22 cellular contexts compared by ENCODE assay signal in genomic region chr10:8221481-8221880, GRCh38.
"Had no signal": no experiment of that assay in that cellular context is flagged by ENCODE, and none has a peak within 500 bp of the region (broad histone marks: within the 10 kb centered on the region; RNA-seq: fewer than 3 reads in every experiment).

No MANE protein-coding gene starts in this region.

- H3K27me3 ChIP-seq: breast epithelium, gastrocnemius medialis, left lung, neutrophil, vagina had no signal

- H3K36me3 ChIP-seq: breast epithelium, gastrocnemius medialis, left lung, neutrophil, thoracic aorta, vagina had no signal

- H3K4me1 ChIP-seq: breast epithelium, gastrocnemius medialis, left lung had no signal

- H3K4me3 ChIP-seq: breast epithelium, dorsolateral prefrontal cortex, left lung, thoracic aorta, vagina had no signal

- H3K9me3 ChIP-seq: breast epithelium, gastrocnemius medialis, neutrophil, thoracic aorta, vagina had no signal

- DNase-seq: activated CD4-positive, alpha-beta T cell treated with anti-CD3 and anti-CD28 coated beads for 4 hours; activated CD4-positive, alpha-beta T cell treated with anti-CD3 and anti-CD28 coated beads, Interleukin-2, amount 50 U/mL, for 4 hours; activated naive CD4-positive, alpha-beta T cell; activated T-cell treated with anti-CD3 and anti-CD28 coated beads for 4 hours; activated T-cell treated with anti-CD3 and anti-CD28 coated beads, Interleukin-2, amount 50 U/mL, for 72 hours; dorsolateral prefrontal cortex; effector memory CD4-positive, alpha-beta T cell; erythroblast; gastrocnemius medialis; hypothalamus; immature natural killer cell; kidney; left lung; mammary epithelial cell; naive B cell; nephron progenitor cell; stimulated activated naive CD4-positive, alpha-beta T cell had no signal

- H3K27ac ChIP-seq: breast epithelium, dorsolateral prefrontal cortex, left lung, neutrophil, thoracic aorta, vagina had no signal

- ATAC-seq: activated naive CD4-positive, alpha-beta T cell treated with anti-CD3 and anti-CD28 coated beads, Interleukin-2, amount 50 U/mL, for 72 hours; activated T-cell treated with anti-CD3 and anti-CD28 coated beads, Interleukin-2, amount 50 U/mL, for 72 hours; gastrocnemius medialis; left lung had no signal
